ENCODE assay signal across 9 cellular contexts in the genomic region with DNA sequence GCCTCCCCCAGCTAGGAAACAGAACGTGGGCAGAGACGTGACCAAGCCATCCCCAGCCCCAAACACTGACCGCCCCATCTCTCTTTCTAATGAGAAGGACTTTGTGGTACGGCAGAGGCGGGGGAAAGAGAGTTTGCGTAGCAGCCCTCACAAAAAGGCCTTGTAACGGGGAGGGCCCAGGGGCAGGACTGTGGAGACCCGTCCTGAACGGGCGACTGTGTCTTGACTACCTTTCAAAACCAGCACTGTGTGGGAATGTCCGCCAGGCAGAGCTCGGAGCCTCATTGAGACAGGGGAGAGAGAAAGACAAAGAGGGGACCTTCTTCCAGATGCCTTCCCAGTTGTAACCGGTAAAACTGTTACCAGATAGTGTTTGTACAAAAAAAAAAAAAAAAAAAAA. TPM values are rescaled to one million over a fixed set of nuclear protein-coding genes. Genes with fewer than 3 reads are reported as not detected.
DNase-seq lines count a peak whose midpoint lies in the region; ATAC-seq and TF ChIP-seq lines count a peak whose summit lies in the region.
"Had no signal": no experiment of that assay in that cellular context is flagged by ENCODE, and none has a peak within 500 bp of the region (broad histone marks: within the 10 kb centered on the region; RNA-seq: fewer than 3 reads in every experiment).

No MANE protein-coding gene starts in this region.

- H3K9me3 ChIP-seq in HEK293 (ENCODE audit: control insufficient read depth, insufficient read depth, low read depth, low read length) (no peaks in the 10 kb centered on the region), T-helper 17 cell (ENCODE audit: control insufficient read depth, low read length, poor library complexity, severe bottlenecking) (no peaks in the 10 kb centered on the region), spleen (no peaks in the 10 kb centered on the region)

- intact Hi-C loops in spleen (cut with DNase I; ENCODE audit: low total_unique reads): loop anchor here (5.0 kb wide), 1 partner anchor 40 kb away; no protein-coding TSS in a partner anchor

- H3K27me3 Mint-ChIP-seq in T-helper 17 cell: no peaks in the 10 kb centered on the region

- peaks cover 0 to 32% of the 10 kb centered on the region in 2 experiments; a peak in 1 of 3 replicates for H3K36me3 ChIP-seq in HEK293 (ENCODE audit: control insufficient read depth in 2 of 2, insufficient read depth in 1 of 2, low read length in 2 of 2)
- peaks cover 0 to 55% (median 22%) of the 10 kb centered on the region in 6 donors for H3K36me3 ChIP-seq in spleen
- H3K36me3 ChIP-seq: WERI-Rb-1 had no signal

- WGBS in spleen, 5 donors: 86 to 92% (median 88%) methylated on average over 13 of the region's 13 CpGs

- H3K27me3 ChIP-seq in foreskin keratinocyte: no peaks in the 10 kb centered on the region
- no peaks in the 10 kb centered on the region for H3K27me3 ChIP-seq in spleen (replicated peaks in 1 of 7)

- peaks cover 35% of the 10 kb centered on the region for H3K4me1 Mint-ChIP-seq in T-helper 17 cell

- TF ChIP-seq POLR2A in spleen (IDR thresholded peaks at IDR 0.05): no peak

- peak overlapping the region; percentile 91 for H3K4me3 Mint-ChIP-seq in T-helper 17 cell

- CTCF ChIA-PET in HEK293 (lab: Yijun Ruan, JAX): interaction anchor here (0.7 to 4.1 kb wide), 3 partner anchors 9 to 43 kb away, joined by 3 to 30 read pairs (median 12); no protein-coding TSS in a partner anchor

- H3K4me3 ChIP-seq in HEK293 (ENCODE audit: low read depth, low read length) (no peak overlapping the region), spleen (peak overlapping the region in 6 of 8 donors; percentile 32 to 67 (median 35))

- POLR2A ChIA-PET in HEK293 (lab: Yijun Ruan, JAX): no interaction called here

- peak overlapping the region; percentile 97 for H3K27ac Mint-ChIP-seq in T-helper 17 cell

- H3K4me1 ChIP-seq in HEK293 (ENCODE audit: control insufficient read depth, insufficient read depth, low read length): no peaks in the 10 kb centered on the region
- peaks cover 4% of the 10 kb centered on the region for H3K4me1 ChIP-seq in foreskin keratinocyte
- peaks cover 0 to 71% (median 23%) of the 10 kb centered on the region in 6 donors for H3K4me1 ChIP-seq in spleen

- TF ChIP-seq CTCF in HEK293 (tag by site-specific recombination; IDR thresholded peaks at IDR 0.05) (no peak), foreskin keratinocyte (conservative IDR thresholded peaks at IDR 0.05) (no peak), spleen (IDR thresholded peaks at IDR 0.05 in 8 of 11, conservative IDR thresholded peaks at IDR 0.05 in 3 of 11) (no peak)

- no peak for DNase-seq in T-helper 17 cell
- no peak for DNase-seq in foreskin keratinocyte
- DNase-seq in spleen: no peak
- no peak for DNase-seq in NCI-H2171 (lab: John Stamatoyannopoulos, UW)
- DNase-seq in NOMO-1 treated with dmso at 0.1 percent for 144 hours (lab: John Stamatoyannopoulos, UW; ENCODE audit: unreplicated experiment): no peak
- DNase-seq in cerebellar nuclear complex (lab: John Stamatoyannopoulos, UW): no peak
- DNase-seq in stimulated activated CD4-positive, alpha-beta T cell treated with anti-CD3 and anti-CD28 coated beads, Interleukin-12 subunit alpha, Interleukin-12 subunit beta, amount 100 ng/mL, for 4 hours: no peak

- no peaks in the 10 kb centered on the region for H3K36me3 Mint-ChIP-seq in T-helper 17 cell (ENCODE audit: low read depth)

- peak; percentile 4 for ATAC-seq in T-helper 17 cell
- no peak for ATAC-seq in foreskin keratinocyte

- H3K27ac ChIP-seq in HEK293 (ENCODE audit: extremely low read depth, low read depth, low read length) (no peak overlapping the region), foreskin keratinocyte (peak overlapping the region; percentile 62), spleen (peak overlapping the region; percentile 86 to 94 (median 90))
- H3K27ac ChIP-seq: WERI-Rb-1 had no signal

TF ChIP-seq in HEK293, 187 proteins besides CTCF, POLR2A, EP300 and RAD21:
- TF ChIP-seq, protein P1, sequence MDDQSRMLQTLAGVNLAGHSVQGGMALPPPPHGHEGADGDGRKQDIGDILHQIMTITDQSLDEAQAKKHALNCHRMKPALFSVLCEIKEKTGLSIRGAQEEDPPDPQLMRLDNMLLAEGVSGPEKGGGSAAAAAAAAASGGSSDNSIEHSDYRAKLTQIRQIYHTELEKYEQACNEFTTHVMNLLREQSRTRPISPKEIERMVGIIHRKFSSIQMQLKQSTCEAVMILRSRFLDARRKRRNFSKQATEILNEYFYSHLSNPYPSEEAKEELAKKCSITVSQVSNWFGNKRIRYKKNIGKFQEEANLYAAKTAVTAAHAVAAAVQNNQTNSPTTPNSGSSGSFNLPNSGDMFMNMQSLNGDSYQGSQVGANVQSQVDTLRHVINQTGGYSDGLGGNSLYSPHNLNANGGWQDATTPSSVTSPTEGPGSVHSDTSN (CRISPR knock-in tag; IDR thresholded peaks at IDR 0.05): no peak
- TF ChIP-seq ZNF16 (tag by site-specific recombination; IDR thresholded peaks at IDR 0.05; ENCODE audit: low read depth): no peak
- TF ChIP-seq, protein P2, sequence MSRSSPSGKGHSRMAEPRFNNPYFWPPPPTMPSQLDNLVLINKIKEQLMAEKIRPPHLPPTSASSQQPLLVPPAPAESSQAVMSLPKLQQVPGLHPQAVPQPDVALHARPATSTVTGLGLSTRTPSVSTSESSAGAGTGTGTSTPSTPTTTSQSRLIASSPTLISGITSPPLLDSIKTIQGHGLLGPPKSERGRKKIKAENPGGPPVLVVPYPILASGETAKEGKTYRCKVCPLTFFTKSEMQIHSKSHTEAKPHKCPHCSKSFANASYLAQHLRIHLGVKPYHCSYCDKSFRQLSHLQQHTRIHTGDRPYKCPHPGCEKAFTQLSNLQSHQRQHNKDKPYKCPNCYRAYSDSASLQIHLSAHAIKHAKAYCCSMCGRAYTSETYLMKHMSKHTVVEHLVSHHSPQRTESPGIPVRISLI (tag by site-specific recombination; IDR thresholded peaks at IDR 0.05): 0 out of 2 replicates have a peak, but pooled peaks have one; percentile 16
- no peak for TF ChIP-seq ZNF19 (tag by site-specific recombination; IDR thresholded peaks at IDR 0.05; ENCODE audit: low read depth)
- no peak for TF ChIP-seq ZNF23 (tag by site-specific recombination; IDR thresholded peaks at IDR 0.05; ENCODE audit: borderline replicate concordance)
- TF ChIP-seq ZNF561 (tag by site-specific recombination; IDR thresholded peaks at IDR 0.05; ENCODE audit: borderline replicate concordance): no peak
- no peak for TF ChIP-seq ZBTB44 (tag by site-specific recombination; IDR thresholded peaks at IDR 0.05)
TF ChIP-seq in HEK293: peak in this region for 1.

RNA-seq across cellular contexts. Expression of gene CD180, which starts 29.7 kb away (rescaled TPM):
- total RNA-seq in T-helper 17 cell (1 to 10 TPM in 1 of 2 donors, under 1 TPM in 1; 0.05 to 1.3 TPM), foreskin keratinocyte (not detected in 2 replicates), spleen (10 to 100 TPM; 20.6 to 39.2 (median 27.4) TPM)
- polyA plus RNA-seq in foreskin keratinocyte (not detected in 2 replicates), spleen (10 to 100 TPM; 11.6 to 17.9 (median 14.6) TPM)

Comparison
In these comparisons a context has a peak if more than half of its experiments do, and no peak if none do; other contexts are left out.
1. RNA of gene CD180, which starts 29.7 kb away (total RNA-seq): 20.6 to 39.2 TPM in spleen; 0.05 to 1.3 TPM in T-helper 17 cell and not detected in foreskin keratinocyte; every median in the first group is over 4 times any median in the second.